Comparison of ENCODE assay signal across 16 cellular contexts in the genomic region with DNA sequence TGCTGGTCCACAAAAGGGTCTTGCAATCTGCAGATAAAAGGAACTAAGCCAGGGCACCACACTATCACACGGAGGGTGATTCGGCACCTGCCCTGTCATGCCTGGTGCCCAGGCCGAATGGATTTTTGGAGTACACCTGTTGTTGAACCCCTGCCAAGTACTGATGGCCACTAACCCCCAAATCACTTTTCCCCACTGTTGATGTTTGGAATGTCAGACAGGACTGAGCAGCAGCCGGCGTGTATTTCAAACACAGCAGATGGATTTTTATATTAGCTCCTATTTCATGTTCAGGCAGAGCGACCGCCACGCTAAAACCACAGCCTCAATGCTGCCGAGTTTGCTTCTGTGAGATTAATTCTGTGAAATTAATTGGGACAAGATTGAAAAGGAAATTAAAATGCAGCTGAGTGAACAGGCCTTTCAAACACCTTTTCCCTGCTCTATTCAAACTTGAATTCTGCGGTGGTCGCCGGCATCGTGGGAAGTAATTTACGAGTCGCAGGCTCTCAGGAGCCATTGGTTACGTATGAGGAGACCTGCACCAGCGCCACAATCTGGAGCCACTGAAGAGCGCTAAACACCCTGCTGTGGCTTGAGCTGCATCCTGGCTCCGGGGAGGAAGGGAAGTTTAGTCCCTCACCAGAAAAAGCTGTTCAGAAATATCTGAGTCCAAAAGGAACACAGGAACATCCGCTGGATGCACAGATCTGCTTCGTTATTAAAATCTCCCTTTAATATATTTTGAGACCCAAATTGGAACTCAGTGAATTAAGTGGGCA. TPM values are rescaled to one million over a fixed set of nuclear protein-coding genes. Genes with fewer than 3 reads are reported as not detected.
DNase-seq lines count a peak whose midpoint lies in the region; ATAC-seq and TF ChIP-seq lines count a peak whose summit lies in the region.
"Had no signal": no experiment of that assay in that cellular context is flagged by ENCODE, and none has a peak within 500 bp of the region (broad histone marks: within the 10 kb centered on the region; RNA-seq: fewer than 3 reads in every experiment).

No MANE protein-coding gene starts in this region.

- H3K4me2 ChIP-seq in Loucy (ENCODE audit: low read depth, low read length, poor library complexity, severe bottlenecking) = peak overlapping the region; percentile 54
- no peak overlapping the region for H3K4me2 ChIP-seq in OCI-LY7 (ENCODE audit: low read length)

- H3K27ac ChIP-seq in endodermal cell (ENCODE audit: low read depth, low read length) = no peak overlapping the region
- H3K27ac ChIP-seq in OCI-LY7 (ENCODE audit: low read depth, low read length, poor library complexity, severe bottlenecking) = no peak overlapping the region
- H3K27ac ChIP-seq: Peyer's patch, sigmoid colon, suprapubic skin had no signal

- peak overlapping the region; percentile 45 for H3K27ac Mint-ChIP-seq in endodermal cell
- no peak overlapping the region for H3K27ac Mint-ChIP-seq in activated naive CD8-positive, alpha-beta T cell treated with anti-CD3 and anti-CD28 coated beads, Interleukin-2, amount 50 U/mL, for 24 hours
- H3K27ac Mint-ChIP-seq: activated naive CD8-positive, alpha-beta T cell had no signal

- H3K4me3 ChIP-seq in Loucy (ENCODE audit: low read length, poor library complexity, severe bottlenecking) (peak overlapping the region; percentile 29), endodermal cell (ENCODE audit: low read length) (no peak overlapping the region), OCI-LY7 (ENCODE audit: low read depth, low read length, poor library complexity, severe bottlenecking) (no peak overlapping the region)
- H3K4me3 ChIP-seq: Peyer's patch, sigmoid colon, suprapubic skin had no signal

- TF ChIP-seq CTCF in Loucy (conservative IDR thresholded peaks at IDR 0.05; ENCODE audit: low read length) (no peak), endodermal cell (conservative IDR thresholded peaks at IDR 0.05) (no peak), OCI-LY7 (conservative IDR thresholded peaks at IDR 0.05; ENCODE audit: low read length) (no peak)

- H3K27me3 ChIP-seq in Loucy (ENCODE audit: insufficient read depth, low read length, poor library complexity, severe bottlenecking) (no peaks in the 10 kb centered on the region), endodermal cell (ENCODE audit: control insufficient read depth, insufficient read depth, low read length, poor library complexity, severe bottlenecking) (no peaks in the 10 kb centered on the region)
- H3K27me3 ChIP-seq: Peyer's patch had no signal

- ATAC-seq in GM19452 (IDR thresholded peaks at IDR 0.05; ENCODE audit: unreplicated experiment) = no peak
- no peak for ATAC-seq in activated naive CD8-positive, alpha-beta T cell treated with anti-CD3 and anti-CD28 coated beads, Interleukin-2, amount 50 U/mL, for 24 hours

- BruUV-seq in OCI-LY7 (replicated peaks; lab: Mats Ljungman, UMichigan) = no TSS peak

- H3K9me2 ChIP-seq in Loucy (replicated peaks; ENCODE audit: low read depth, low read length) (no peaks in the 10 kb centered on the region), OCI-LY7 (ENCODE audit: insufficient read depth, low read length) (no peaks in the 10 kb centered on the region)

- H3K36me3 ChIP-seq in Loucy (ENCODE audit: insufficient read depth, low read length) (no peaks in the 10 kb centered on the region), endodermal cell (ENCODE audit: control insufficient read depth, insufficient read depth, low read length) (no peaks in the 10 kb centered on the region), OCI-LY7 (ENCODE audit: insufficient read depth, low read length) (no peaks in the 10 kb centered on the region)
- H3K36me3 ChIP-seq: Peyer's patch, sigmoid colon, suprapubic skin had no signal

- no peak overlapping the region for H3K4me3 Mint-ChIP-seq in endodermal cell
- H3K4me3 Mint-ChIP-seq in activated naive CD8-positive, alpha-beta T cell treated with anti-CD3 and anti-CD28 coated beads, Interleukin-2, amount 50 U/mL, for 24 hours = no peak overlapping the region
- H3K4me3 Mint-ChIP-seq: activated naive CD8-positive, alpha-beta T cell had no signal

- no peaks in the 10 kb centered on the region for H3F3A ChIP-seq in Loucy (ENCODE audit: low read depth)

- in situ Hi-C loops in KBM-7 (cut with MboI; ENCODE audit: low pct_unique_long_range_greater_than_20kb, low sequenced_read_pairs) = no loop called here

- peaks cover 3% of the 10 kb centered on the region for H3K9me3 Mint-ChIP-seq in endodermal cell
- no peaks in the 10 kb centered on the region for H3K9me3 Mint-ChIP-seq in activated naive CD8-positive, alpha-beta T cell treated with anti-CD3 and anti-CD28 coated beads, Interleukin-2, amount 50 U/mL, for 24 hours

- WGBS in endodermal cell (ENCODE audit: insufficient coverage in 1 of 2, insufficient read length in 1 of 2), 2 experiments = 64 to 73% methylated on average over 14 to 21 of the region's 21 CpGs

- H4K20me1 ChIP-seq in Loucy (ENCODE audit: insufficient read depth, low read length, poor library complexity, severe bottlenecking) (no peaks in the 10 kb centered on the region), OCI-LY7 (ENCODE audit: insufficient read depth, low read length) (no peaks in the 10 kb centered on the region)

- no peaks in the 10 kb centered on the region for H3K36me3 Mint-ChIP-seq in endodermal cell (ENCODE audit: low read depth)
- peaks cover 9% of the 10 kb centered on the region for H3K36me3 Mint-ChIP-seq in activated naive CD8-positive, alpha-beta T cell treated with anti-CD3 and anti-CD28 coated beads, Interleukin-2, amount 50 U/mL, for 24 hours (ENCODE audit: low read depth)

- H3K4me1 ChIP-seq in Loucy (ENCODE audit: insufficient read depth, low read length, poor library complexity, severe bottlenecking) (peaks cover 7% of the 10 kb centered on the region), endodermal cell (ENCODE audit: control insufficient read depth, insufficient read depth, low read length) (peaks cover 15% of the 10 kb centered on the region), OCI-LY7 (ENCODE audit: insufficient read depth, low read length, poor library complexity, severe bottlenecking) (no peaks in the 10 kb centered on the region)
- H3K4me1 ChIP-seq: sigmoid colon, suprapubic skin had no signal

- H3K27me3 Mint-ChIP-seq in endodermal cell (ENCODE audit: insufficient read depth) = peaks cover 11% of the 10 kb centered on the region
- H3K27me3 Mint-ChIP-seq in activated naive CD8-positive, alpha-beta T cell treated with anti-CD3 and anti-CD28 coated beads, Interleukin-2, amount 50 U/mL, for 24 hours = no peaks in the 10 kb centered on the region
- H3K27me3 Mint-ChIP-seq: activated naive CD8-positive, alpha-beta T cell had no signal

- H3K4me1 Mint-ChIP-seq in endodermal cell = peaks cover 48% of the 10 kb centered on the region
- H3K4me1 Mint-ChIP-seq in activated naive CD8-positive, alpha-beta T cell treated with anti-CD3 and anti-CD28 coated beads, Interleukin-2, amount 50 U/mL, for 24 hours = no peaks in the 10 kb centered on the region

- intact Hi-C loops in OCI-LY7 (cut with micrococcal nuclease; ENCODE audit: unreplicated experiment) = no loop called here

- POLR2A ChIA-PET in OCI-LY7 (lab: Charles Lee) = no interaction called here

- CTCF ChIA-PET in OCI-LY7 (lab: Charles Lee; ENCODE audit: unreplicated experiment) = no interaction called here

- H3K79me2 ChIP-seq in Loucy (ENCODE audit: insufficient read depth, low read length) (no peaks in the 10 kb centered on the region), OCI-LY7 (ENCODE audit: insufficient read depth, low read depth, low read length) (no peaks in the 10 kb centered on the region)

- H3K9me3 ChIP-seq in Loucy (ENCODE audit: insufficient read depth, low read depth, low read length) (no peaks in the 10 kb centered on the region), endodermal cell (ENCODE audit: control insufficient read depth, low read length) (no peaks in the 10 kb centered on the region), OCI-LY7 (ENCODE audit: low read length) (no peaks in the 10 kb centered on the region)
- H3K9me3 ChIP-seq: Caco-2, Peyer's patch, sigmoid colon, suprapubic skin had no signal

- H2AFZ ChIP-seq in Loucy (ENCODE audit: low read length) (no peak overlapping the region), OCI-LY7 (ENCODE audit: low read length) (no peak overlapping the region)

- peak; percentile 44 for DNase-seq in COLO668 (lab: John Stamatoyannopoulos, UW; ENCODE audit: unreplicated experiment)
- peak; percentile 98 for DNase-seq in NCI-H510A treated with DMSO at 0.1 percent for 48 hours (lab: John Stamatoyannopoulos, UW)
- peak; percentile 87 for DNase-seq in endodermal cell
- DNase-seq in OCI-LY7 (ENCODE audit: low spot score) = no peak
- no peak for DNase-seq in KBM-7
- DNase-seq in activated naive CD8-positive, alpha-beta T cell treated with anti-CD3 and anti-CD28 coated beads, Interleukin-2, amount 50 U/mL, for 24 hours = no peak
- DNase-seq: activated CD4-positive, alpha-beta T cell treated with anti-CD3 and anti-CD28 coated beads, Interleukin-2, amount 50 U/mL, for 1 hour; activated T-cell treated with anti-CD3 and anti-CD28 coated beads, Interleukin-2, amount 50 U/mL, for 1 hour; Caco-2; NCI-H526 treated with DMSO at 0.1 percent for 48 hours; Peyer's patch; sigmoid colon had no signal

- H3K9ac ChIP-seq in Loucy (ENCODE audit: low read depth, low read length, poor library complexity, severe bottlenecking) (no peak overlapping the region), endodermal cell (ENCODE audit: extremely low read depth, low read length, poor library complexity, severe bottlenecking) (no peak overlapping the region)

RNA-seq across cellular contexts. Expression of gene SNX11, which starts 48.5 kb away (rescaled TPM):
- total RNA-seq in endodermal cell (10 to 100 TPM; 19.7 to 20.5 TPM), OCI-LY7 (2022) (16.2 and 17.6 TPM in 2 replicates)
- polyA plus RNA-seq in endodermal cell (2013, experiment 1 of 2) = 16.2 TPM
- 13.6 TPM for polyA plus RNA-seq in endodermal cell (2013, experiment 2 of 2)
- 6.5 and 12.0 TPM in 2 replicates for total RNA-seq in OCI-LY7 (2014; rRNA removed; shearing (Covaris generic))

RNA-seq across cellular contexts. Expression of gene CBX1, which starts 54.8 kb away (rescaled TPM):
- total RNA-seq in endodermal cell = 100 to 1,000 TPM; 173 to 230 TPM
- polyA plus RNA-seq in endodermal cell (2013, experiment 1 of 2) = 245 TPM
- polyA plus RNA-seq in endodermal cell (2013, experiment 2 of 2) = 229 TPM
- 59.7 and 64.5 TPM in 2 replicates for total RNA-seq in OCI-LY7 (2014; rRNA removed; shearing (Covaris generic))
- total RNA-seq in OCI-LY7 (2022) = 68.2 and 70.4 TPM in 2 replicates

Comparison
In these comparisons a context has a peak if more than half of its experiments do, and no peak if none do; other contexts are left out.
1. DNase-seq: peak in COLO668 (single experiment), NCI-H510A treated with DMSO at 0.1 percent for 48 hours (single experiment) and endodermal cell (single experiment); none in OCI-LY7 (single experiment), KBM-7 (single experiment) and activated naive CD8-positive, alpha-beta T cell treated with anti-CD3 and anti-CD28 coated beads, Interleukin-2, amount 50 U/mL, for 24 hours (single experiment).